ENCODE assay signal across 14 cellular contexts in the genomic region with DNA sequence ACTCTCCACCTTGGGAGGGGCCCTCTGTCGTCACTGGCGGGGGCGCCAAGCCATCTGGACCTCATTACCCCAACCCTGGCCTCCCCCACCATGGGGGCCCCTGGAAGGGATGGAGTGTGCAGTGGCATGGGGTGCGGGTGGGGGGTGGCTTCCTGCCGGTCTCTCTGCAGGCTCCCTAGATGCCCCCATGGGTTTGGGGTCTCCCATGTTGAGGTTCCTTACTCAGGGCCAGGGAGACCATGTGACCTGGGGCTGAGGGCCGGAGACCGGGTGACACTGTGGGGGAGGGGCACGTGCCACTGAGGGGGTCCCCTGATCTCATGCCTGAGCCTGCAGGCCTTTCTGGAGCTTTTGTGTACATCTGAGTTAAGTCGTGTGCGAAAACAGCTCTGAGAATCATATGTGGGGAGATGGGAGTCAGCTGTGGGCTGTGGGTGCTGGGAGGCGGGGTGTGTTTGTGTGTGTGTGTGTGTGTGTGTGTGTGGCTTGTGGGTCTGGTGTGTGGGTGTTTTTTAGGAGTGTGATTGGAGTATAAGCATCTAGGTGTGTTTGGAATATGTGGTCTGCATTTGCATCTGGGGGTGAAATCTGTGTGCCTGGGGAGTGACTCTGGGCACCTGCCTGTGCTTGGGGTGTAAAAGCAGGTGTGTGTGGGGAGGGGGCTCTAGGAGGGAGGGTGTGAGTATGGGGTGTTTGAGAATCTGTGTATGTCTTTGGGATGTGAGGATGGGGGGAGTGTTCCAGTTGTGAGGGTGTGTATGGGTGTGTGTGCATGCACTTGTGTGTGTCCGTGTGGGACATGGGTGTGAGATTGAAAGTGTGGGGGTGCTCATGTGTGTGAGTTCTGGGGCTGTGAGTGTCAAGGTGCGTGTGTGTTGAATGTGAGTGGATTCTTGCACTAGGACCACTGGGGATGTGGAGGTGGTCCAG. TPM values are rescaled to one million over a fixed set of nuclear protein-coding genes. Genes with fewer than 3 reads are reported as not detected.
DNase-seq lines count a peak whose midpoint lies in the region; ATAC-seq and TF ChIP-seq lines count a peak whose summit lies in the region.
"Had no signal": no experiment of that assay in that cellular context is flagged by ENCODE, and none has a peak within 500 bp of the region (broad histone marks: within the 10 kb centered on the region; RNA-seq: fewer than 3 reads in every experiment).

No MANE protein-coding gene starts in this region.

- H3K4me3 Mint-ChIP-seq in activated T-helper 1 cell treated with anti-CD3 and anti-CD28 coated beads, Interleukin-12 subunit alpha, Interleukin-12 subunit beta, Interleukin-2, Interleukin-4 antibody, amounts not matched to agents 30 ng/mL and 10 ng/mL and 1 ng/mL, durations not matched to agents 14 hours and 24 hours and 36 hours, result no peak overlapping the region
- no peak overlapping the region for H3K4me3 Mint-ChIP-seq in effector memory CD8-positive, alpha-beta T cell
- H3K4me3 Mint-ChIP-seq: activated CD4-positive, alpha-beta T cell treated with anti-CD3 and anti-CD28 coated beads for 36 hours; activated naive CD4-positive, alpha-beta T cell treated with anti-CD3 and anti-CD28 coated beads, Interleukin-2, amount 50 U/mL, for 24 hours had no signal

- no peaks in the 10 kb centered on the region for H3K36me3 Mint-ChIP-seq in activated T-helper 1 cell treated with anti-CD3 and anti-CD28 coated beads, Interleukin-12 subunit alpha, Interleukin-12 subunit beta, Interleukin-2, Interleukin-4 antibody, amounts not matched to agents 30 ng/mL and 10 ng/mL and 1 ng/mL, durations not matched to agents 14 hours and 24 hours and 36 hours (ENCODE audit: low read depth)
- H3K36me3 Mint-ChIP-seq in effector memory CD8-positive, alpha-beta T cell (ENCODE audit: insufficient read depth), result no peaks in the 10 kb centered on the region
- H3K36me3 Mint-ChIP-seq: activated naive CD4-positive, alpha-beta T cell treated with anti-CD3 and anti-CD28 coated beads, Interleukin-2, amount 50 U/mL, for 24 hours; CD14-positive monocyte had no signal

- H3K4me3 ChIP-seq in BJ (ENCODE audit: low read depth, low read length) (peak overlapping the region; percentile 82), psoas muscle (peak overlapping the region; percentile 44)

- ATAC-seq in Right ventricle myocardium inferior (peak; percentile 36), psoas muscle (peak in 2 of 4 donors; percentile 15 to 48)
- ATAC-seq in effector memory CD8-positive, alpha-beta T cell (replicated peaks), result no peak
- ATAC-seq: activated CD4-positive, alpha-beta T cell treated with anti-CD3 and anti-CD28 coated beads for 36 hours had no signal

- no peaks in the 10 kb centered on the region for H3K4me1 ChIP-seq in psoas muscle

- CTCF ChIA-PET in BJ (lab: Yijun Ruan, JAX), result interaction anchor here (1.0 to 1.4 kb wide), 2 partner anchors 40 to 128 kb away, joined by 3 read pairs; a partner anchor contains a TSS

- no peak for TF ChIP-seq CTCF in BJ (IDR thresholded peaks at IDR 0.05; ENCODE audit: insufficient read depth, low read depth, low read length)
- no peak for TF ChIP-seq CTCF in psoas muscle (IDR thresholded peaks at IDR 0.05)

- H3K36me3 ChIP-seq in BJ (ENCODE audit: control insufficient read depth, insufficient read depth, low read length) (peaks cover 6% of the 10 kb centered on the region), psoas muscle (ENCODE audit: insufficient read depth in 1 of 2, low read depth in 1 of 2) (no peaks in the 10 kb centered on the region)

- peak overlapping the region; percentile 45 for H3K27ac Mint-ChIP-seq in activated T-helper 1 cell treated with anti-CD3 and anti-CD28 coated beads, Interleukin-12 subunit alpha, Interleukin-12 subunit beta, Interleukin-2, Interleukin-4 antibody, amounts not matched to agents 30 ng/mL and 10 ng/mL and 1 ng/mL, durations not matched to agents 14 hours and 24 hours and 36 hours
- H3K27ac Mint-ChIP-seq in effector memory CD8-positive, alpha-beta T cell, result no peak overlapping the region
- H3K27ac Mint-ChIP-seq: activated CD4-positive, alpha-beta T cell treated with anti-CD3 and anti-CD28 coated beads for 36 hours; activated naive CD4-positive, alpha-beta T cell treated with anti-CD3 and anti-CD28 coated beads, Interleukin-2, amount 50 U/mL, for 24 hours had no signal

- peaks cover 18% of the 10 kb centered on the region for H3K27me3 Mint-ChIP-seq in activated T-helper 1 cell treated with anti-CD3 and anti-CD28 coated beads, Interleukin-12 subunit alpha, Interleukin-12 subunit beta, Interleukin-2, Interleukin-4 antibody, amounts not matched to agents 30 ng/mL and 10 ng/mL and 1 ng/mL, durations not matched to agents 14 hours and 24 hours and 36 hours (ENCODE audit: insufficient read depth)
- peaks cover 12 to 31% of the 10 kb centered on the region in 2 donors for H3K27me3 Mint-ChIP-seq in effector memory CD8-positive, alpha-beta T cell

- DNase-seq in BJ (ENCODE audit: low read depth) (no peak), Right ventricle myocardium inferior (ENCODE audit: missing footprints) (peak; percentile 78), psoas muscle (peak; percentile 66 to 78), medulla oblongata (ENCODE audit: extremely low spot score) (no peak), NCI-H128 (lab: John Stamatoyannopoulos, UW; ENCODE audit: unreplicated experiment) (no peak)
- DNase-seq in activated T-helper 1 cell treated with anti-CD3 and anti-CD28 coated beads, Interleukin-12 subunit alpha, Interleukin-12 subunit beta, Interleukin-2, Interleukin-4 antibody, amounts not matched to agents 30 ng/mL and 10 ng/mL and 1 ng/mL, durations not matched to agents 14 hours and 24 hours and 36 hours (ENCODE audit: low spot score), result no peak
- no peak for DNase-seq in stimulated activated CD4-positive, alpha-beta T cell treated with anti-CD3 and anti-CD28 coated beads, Interleukin-4, amount 100 ng/mL, for 1 hour
- DNase-seq in effector memory CD8-positive, alpha-beta T cell, result no peak
- DNase-seq: activated CD4-positive, alpha-beta T cell treated with anti-CD3 and anti-CD28 coated beads for 36 hours; SHP77 had no signal

- POLR2A ChIA-PET in BJ (lab: Charles Lee), result no interaction called here

- H3K9me3 ChIP-seq in psoas muscle, result no peaks in the 10 kb centered on the region

- H3K9me3 Mint-ChIP-seq in activated T-helper 1 cell treated with anti-CD3 and anti-CD28 coated beads, Interleukin-12 subunit alpha, Interleukin-12 subunit beta, Interleukin-2, Interleukin-4 antibody, amounts not matched to agents 30 ng/mL and 10 ng/mL and 1 ng/mL, durations not matched to agents 14 hours and 24 hours and 36 hours, result no peaks in the 10 kb centered on the region
- no peaks in the 10 kb centered on the region for H3K9me3 Mint-ChIP-seq in effector memory CD8-positive, alpha-beta T cell
- H3K9me3 Mint-ChIP-seq: activated naive CD4-positive, alpha-beta T cell treated with anti-CD3 and anti-CD28 coated beads, Interleukin-2, amount 50 U/mL, for 24 hours; CD14-positive monocyte had no signal

- peaks cover 8% of the 10 kb centered on the region for H3K4me1 Mint-ChIP-seq in activated T-helper 1 cell treated with anti-CD3 and anti-CD28 coated beads, Interleukin-12 subunit alpha, Interleukin-12 subunit beta, Interleukin-2, Interleukin-4 antibody, amounts not matched to agents 30 ng/mL and 10 ng/mL and 1 ng/mL, durations not matched to agents 14 hours and 24 hours and 36 hours (ENCODE audit: low read depth)
- H3K4me1 Mint-ChIP-seq in effector memory CD8-positive, alpha-beta T cell (ENCODE audit: low read depth in 2 of 2), result peaks cover 0 to 10% of the 10 kb centered on the region in 2 donors
- H3K4me1 Mint-ChIP-seq: activated CD4-positive, alpha-beta T cell treated with anti-CD3 and anti-CD28 coated beads for 36 hours had no signal

- H3K27ac ChIP-seq in psoas muscle, result no peak overlapping the region
- H3K27ac ChIP-seq: epithelial cell of prostate, KMS-11 had no signal

- H3K27me3 ChIP-seq in BJ (ENCODE audit: control insufficient read depth, insufficient read depth, low read length) (no peaks in the 10 kb centered on the region), psoas muscle (ENCODE audit: insufficient read depth in 3 of 3, low read length in 2 of 3) (peaks cover 0 to 11% (median 1%) of the 10 kb centered on the region in 3 donors)

- intact Hi-C loops in activated T-helper 1 cell treated with anti-CD3 and anti-CD28 coated beads, Interleukin-12 subunit alpha, Interleukin-12 subunit beta, Interleukin-2, Interleukin-4 antibody, amounts not matched to agents 30 ng/mL and 10 ng/mL and 1 ng/mL, durations not matched to agents 14 hours and 24 hours and 36 hours (cut with micrococcal nuclease), result no loop called here
- intact Hi-C loops in Right ventricle myocardium inferior (cut with DNase I) (no loop called here), psoas muscle (cut with DNase I) (loop anchor here in 1 of 2 donors (10.0 kb wide), 1 partner anchor 61 kb away; no protein-coding TSS in a partner anchor)

- WGBS in psoas muscle, 3 donors, result 48 to 59% (median 53%) methylated on average over 13 of the region's 13 CpGs

RNA-seq across cellular contexts. Expression of a gene that starts 32.1 kb away (rescaled TPM):
- polyA plus RNA-seq in BJ (2011; rRNA removed), result 86.6 and 91.1 TPM in 2 replicates
- 52.6 and 60.6 TPM in 2 replicates for polyA minus RNA-seq in BJ (2011; rRNA and poly(A)+ RNA removed)
- 52.3 and 53.0 TPM in 2 replicates for total RNA-seq in activated T-helper 1 cell treated with anti-CD3 and anti-CD28 coated beads, Interleukin-12 subunit alpha, Interleukin-12 subunit beta, Interleukin-2, Interleukin-4 antibody, amounts not matched to agents 30 ng/mL and 10 ng/mL and 1 ng/mL, durations not matched to agents 14 hours and 24 hours and 36 hours
- 76.4 TPM for total RNA-seq in Right ventricle myocardium inferior
- total RNA-seq in psoas muscle, result 10 to 100 TPM; 63.5 to 85.3 (median 76.7) TPM
- 10 to 100 TPM; 57.2 to 79.4 (median 72.4) TPM for polyA plus RNA-seq in psoas muscle

RNA-seq across cellular contexts. Expression of a gene that starts 32.3 kb away (rescaled TPM):
- polyA plus RNA-seq in BJ (2011; rRNA removed), result 76.4 and 77.4 TPM in 2 replicates
- polyA minus RNA-seq in BJ (2011; rRNA and poly(A)+ RNA removed), result 13.5 and 14.6 TPM in 2 replicates
- total RNA-seq in activated T-helper 1 cell treated with anti-CD3 and anti-CD28 coated beads, Interleukin-12 subunit alpha, Interleukin-12 subunit beta, Interleukin-2, Interleukin-4 antibody, amounts not matched to agents 30 ng/mL and 10 ng/mL and 1 ng/mL, durations not matched to agents 14 hours and 24 hours and 36 hours, result 10.4 and 13.3 TPM in 2 replicates
- total RNA-seq in Right ventricle myocardium inferior, result 14.9 TPM
- total RNA-seq in psoas muscle, result 10 to 100 TPM in 3 of 4 donors, 1 to 10 TPM in 1; 10.0 to 24.7 (median 13.0) TPM
- 10 to 100 TPM; 20.1 to 23.0 (median 22.6) TPM for polyA plus RNA-seq in psoas muscle

RNA-seq across cellular contexts. Expression of a gene that starts 40.6 kb away (rescaled TPM):
- 6.4 and 8.4 TPM in 2 replicates for polyA plus RNA-seq in BJ (2011; rRNA removed)
- 15.1 and 23.2 TPM in 2 replicates for polyA minus RNA-seq in BJ (2011; rRNA and poly(A)+ RNA removed)
- total RNA-seq in activated T-helper 1 cell treated with anti-CD3 and anti-CD28 coated beads, Interleukin-12 subunit alpha, Interleukin-12 subunit beta, Interleukin-2, Interleukin-4 antibody, amounts not matched to agents 30 ng/mL and 10 ng/mL and 1 ng/mL, durations not matched to agents 14 hours and 24 hours and 36 hours, result 1.4 and 1.8 TPM in 2 replicates
- 6.1 TPM for total RNA-seq in Right ventricle myocardium inferior
- total RNA-seq in psoas muscle, result 1 to 10 TPM; 1.2 to 5.4 (median 3.2) TPM
- polyA plus RNA-seq in psoas muscle, result 1 to 10 TPM; 1.1 to 2.4 (median 1.5) TPM

RNA-seq across cellular contexts. Expression of a gene that starts 52.4 kb away (rescaled TPM):
- polyA plus RNA-seq in BJ (2011; rRNA removed) (24.0 and 36.0 TPM in 2 replicates), psoas muscle (10 to 100 TPM; 36.2 to 84.7 (median 49.9) TPM)
- 55.8 and 68.4 TPM in 2 replicates for polyA minus RNA-seq in BJ (2011; rRNA and poly(A)+ RNA removed)
- 154 and 158 TPM in 2 replicates for total RNA-seq in activated T-helper 1 cell treated with anti-CD3 and anti-CD28 coated beads, Interleukin-12 subunit alpha, Interleukin-12 subunit beta, Interleukin-2, Interleukin-4 antibody, amounts not matched to agents 30 ng/mL and 10 ng/mL and 1 ng/mL, durations not matched to agents 14 hours and 24 hours and 36 hours
- total RNA-seq in Right ventricle myocardium inferior (69.3 TPM), psoas muscle (100 to 1,000 TPM in 3 of 4 donors, 10 to 100 TPM in 1; 86.0 to 119 (median 109) TPM)

Comparison
In these comparisons a context has a peak if more than half of its experiments do, and no peak if none do; other contexts are left out.
1. DNase-seq: peak in Right ventricle myocardium inferior (single experiment) and psoas muscle (2 of 2); none in BJ (single experiment), activated T-helper 1 cell treated with anti-CD3 and anti-CD28 coated beads, Interleukin-12 subunit alpha, Interleukin-12 subunit beta, Interleukin-2, Interleukin-4 antibody, amounts not matched to agents 30 ng/mL and 10 ng/mL and 1 ng/mL, durations not matched to agents 14 hours and 24 hours and 36 hours (single experiment), stimulated activated CD4-positive, alpha-beta T cell treated with anti-CD3 and anti-CD28 coated beads, Interleukin-4, amount 100 ng/mL, for 1 hour (single experiment), medulla oblongata (single experiment), effector memory CD8-positive, alpha-beta T cell (0 of 3) and NCI-H128 (single experiment).